In the genomic region with DNA sequence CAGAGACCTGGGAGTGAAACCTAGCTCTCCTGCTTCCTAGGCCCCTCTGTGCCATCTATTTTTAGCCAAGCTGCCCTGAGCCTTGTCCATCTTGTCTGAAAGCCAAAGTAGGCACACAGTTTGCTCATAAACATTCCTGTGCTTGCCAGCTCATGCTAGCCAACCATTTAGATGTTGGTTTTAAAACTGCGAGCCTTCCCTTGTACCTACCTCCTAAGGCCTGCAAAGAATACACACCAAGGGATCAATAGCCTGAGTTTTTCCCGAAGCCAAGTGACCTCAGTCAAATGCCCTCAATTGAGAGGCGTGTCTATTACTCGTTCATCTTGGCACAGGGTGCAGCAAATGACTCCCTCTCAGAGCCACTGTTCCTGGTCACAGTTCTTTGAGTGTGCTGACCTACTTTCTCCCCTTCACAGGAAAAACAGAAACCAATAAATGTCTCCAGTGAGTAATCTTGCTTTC, we compare ENCODE assay signal across 12 cellular contexts. TPM values are rescaled to one million over a fixed set of nuclear protein-coding genes. Genes with fewer than 3 reads are reported as not detected.
DNase-seq lines count a peak whose midpoint lies in the region; ATAC-seq and TF ChIP-seq lines count a peak whose summit lies in the region.
"Had no signal": no experiment of that assay in that cellular context is flagged by ENCODE, and none has a peak within 500 bp of the region (broad histone marks: within the 10 kb centered on the region; RNA-seq: fewer than 3 reads in every experiment).

No MANE protein-coding gene starts in this region.

- H3K4me1 ChIP-seq in BLaER1 treated with 17β-estradiol and CSF1 and Interleukin-3, amounts not matched to agents 10 nM and 100 nM = peaks cover 0 to 23% (median 18%) of the 10 kb centered on the region in 10 experiments; a peak in 16 of 20 replicates
- H3K4me1 ChIP-seq: SJSA1 had no signal

- H3K36me3 ChIP-seq in BLaER1 treated with 17β-estradiol and CSF1 and Interleukin-3, amounts not matched to agents 10 nM and 100 nM = no peaks in the 10 kb centered on the region
- H3K36me3 ChIP-seq: SJSA1 had no signal

- intact Hi-C loops in Right ventricle myocardium inferior (cut with DNase I) = no loop called here

- no peaks in the 10 kb centered on the region for H4K20me1 ChIP-seq in BLaER1 treated with 17β-estradiol and CSF1 and Interleukin-3, amounts not matched to agents 10 nM and 100 nM

- H3K4me2 ChIP-seq in BLaER1 treated with 17β-estradiol and CSF1 and Interleukin-3, amounts not matched to agents 10 nM and 100 nM = peak overlapping the region in 9 of 11 experiments; percentile 23 to 70 (median 56); a peak in 18 of 22 replicates

- no peak overlapping the region for H3K27ac ChIP-seq in BLaER1 treated with 17β-estradiol and CSF1 and Interleukin-3, amounts not matched to agents 10 nM and 100 nM
- peak overlapping the region; percentile 69 for H3K27ac ChIP-seq in VCaP
- H3K27ac ChIP-seq: SJSA1 had no signal

- peak; percentile 92 for ATAC-seq in Right ventricle myocardium inferior
- ATAC-seq: stimulated activated naive CD8-positive, alpha-beta T cell treated with anti-CD3 and anti-CD28 coated beads, Interleukin-15, amount 100 ng/mL, for 72 hours had no signal

- no peak for DNase-seq in Right ventricle myocardium inferior (ENCODE audit: missing footprints)
- peak; percentile 24 for DNase-seq in pons (ENCODE audit: low spot score)
- no peak for DNase-seq in NCI-H2171 treated with DMSO at 0.1 percent for 48 hours (lab: John Stamatoyannopoulos, UW)
- DNase-seq in foreskin melanocyte = no peak
- DNase-seq in mesenteric fat pad (ENCODE audit: low spot score) = no peak
- no peak for DNase-seq in SHP77 (lab: John Stamatoyannopoulos, UW)
- DNase-seq: activated CD4-positive, alpha-beta T cell treated with anti-CD3 and anti-CD28 coated beads, Interleukin-2, amount 50 U/mL, for 48 hours; activated naive CD8-positive, alpha-beta T cell treated with anti-CD3 and anti-CD28 coated beads, Interleukin-2, amount 10 ng/mL, durations not matched to agents 7 days and 5 days; stimulated activated naive CD8-positive, alpha-beta T cell treated with anti-CD3 and anti-CD28 coated beads, Interleukin-15, amount 100 ng/mL, for 72 hours had no signal

- TF ChIP-seq CTCF in VCaP (conservative IDR thresholded peaks at IDR 0.05) = no peak

- peaks cover 0 to 17% (median 0%) of the 10 kb centered on the region in 11 experiments; a peak in 1 of 22 replicates for H3K9me3 ChIP-seq in BLaER1 treated with 17β-estradiol and CSF1 and Interleukin-3, amounts not matched to agents 10 nM and 100 nM (replicated peaks in 1 of 11)
- H3K9me3 ChIP-seq: SJSA1 had no signal

- no peaks in the 10 kb centered on the region for H3K27me3 ChIP-seq in BLaER1 treated with 17β-estradiol and CSF1 and Interleukin-3, amounts not matched to agents 10 nM and 100 nM
- H3K27me3 ChIP-seq: SJSA1 had no signal

- no peak overlapping the region for H3K9ac ChIP-seq in BLaER1 treated with 17β-estradiol and CSF1 and Interleukin-3, amounts not matched to agents 10 nM and 100 nM

- H3K4me3 ChIP-seq in BLaER1 treated with 17β-estradiol and CSF1 and Interleukin-3, amounts not matched to agents 10 nM and 100 nM = no peak overlapping the region
- H3K4me3 ChIP-seq: SJSA1 had no signal

RNA-seq across cellular contexts. Expression of a gene that starts 48.5 kb away (rescaled TPM):
- total RNA-seq in Right ventricle myocardium inferior = not detected
- total RNA-seq in mesenteric fat pad = not detected
- total RNA-seq: activated naive CD8-positive, alpha-beta T cell treated with anti-CD3 and anti-CD28 coated beads, Interleukin-2, amount 10 ng/mL, durations not matched to agents 7 days and 5 days; SJSA1 had no signal
